Comparison of ENCODE assay signal across 8 cellular contexts in genomic region chr1:39205102-39205780, GRCh38. TPM values are rescaled to one million over a fixed set of nuclear protein-coding genes. Genes with fewer than 3 reads are reported as not detected.
A peak's percentile ranks its signal among the peaks of the same experiment; 100 is the strongest.
DNase-seq lines count a peak whose midpoint lies in the region; ATAC-seq and TF ChIP-seq lines count a peak whose summit lies in the region.

No MANE protein-coding gene starts in this region.

- peaks cover 5% of the 10 kb centered on the region for H3K27me3 Mint-ChIP-seq in GM23338 (ENCODE audit: insufficient read depth, low read depth, poor library complexity)

- TF ChIP-seq CTCF in GM23338 (conservative IDR thresholded peaks at IDR 0.05; ENCODE audit: low read depth in 2 of 2): no peak

- peak overlapping the region; percentile 14; the same call in 1 of the 3 replicates for H3K4me3 Mint-ChIP-seq in GM23338

- H3K36me3 ChIP-seq in GM23338 (ENCODE audit: insufficient read depth): no peaks in the 10 kb centered on the region
- no peaks in the 10 kb centered on the region for H3K36me3 ChIP-seq in skeletal muscle tissue (ENCODE audit: control insufficient read depth in 3 of 3, insufficient read depth in 3 of 3, low read length in 3 of 3)

- no peaks in the 10 kb centered on the region; the same call in 2 of the 3 replicates for H3K36me3 Mint-ChIP-seq in GM23338 (ENCODE audit: low read depth)

- H2AFZ ChIP-seq in GM23338: no peak overlapping the region

- H3K4me3 ChIP-seq in GM23338 (peak overlapping the region; percentile 10; the same call in 1 of the 2 replicates), skeletal muscle tissue (ENCODE audit: low read length in 3 of 3) (peak overlapping the region; percentile 42 to 66 (median 57))

- peaks cover 14% of the 10 kb centered on the region for H4K20me1 ChIP-seq in GM23338 (replicated peaks; ENCODE audit: insufficient read depth)

- H3K9me3 Mint-ChIP-seq in GM23338: no peaks in the 10 kb centered on the region

- H3K27ac ChIP-seq in GM23338 (ENCODE audit: low read depth) (peak overlapping the region; percentile 85), skeletal muscle tissue (ENCODE audit: low read depth, low read length) (peak overlapping the region; percentile 86)

- H3K27me3 ChIP-seq in GM23338 (ENCODE audit: insufficient read depth) (no peaks in the 10 kb centered on the region), skeletal muscle tissue (ENCODE audit: control insufficient read depth in 3 of 3, insufficient read depth in 3 of 3, low read length in 3 of 3) (no peaks in the 10 kb centered on the region)

- H3F3A ChIP-seq in GM23338 (replicated peaks; ENCODE audit: low read depth): peaks cover 3% of the 10 kb centered on the region; the same call in 1 of the 2 replicates

- H3K4me1 Mint-ChIP-seq in GM23338: peaks cover 32% of the 10 kb centered on the region

- peak overlapping the region; percentile 47; the same call in 1 of the 2 replicates for H3K27ac Mint-ChIP-seq in GM23338

- DNase-seq in GM23338 (ENCODE audit: low spot score) (no peak), SKM-1 treated with dmso at 0.1 percent for 144 hours (lab: John Stamatoyannopoulos, UW; ENCODE audit: unreplicated experiment) (peak; percentile 90), amniotic stem cell (lab: John Stamatoyannopoulos, UW) (peak; percentile 30), hepatic stellate cell (ENCODE audit: low spot score) (peak; percentile 45), mesenteric fat pad (ENCODE audit: low spot score) (no peak), NCI-H187 (lab: John Stamatoyannopoulos, UW) (no peak)

- H3K9ac ChIP-seq in skeletal muscle tissue (ENCODE audit: low read depth in 1 of 3, low read length in 3 of 3): peak overlapping the region; percentile 63 to 71 (median 66)

- peak; percentile 53 for ATAC-seq in GM23338
- ATAC-seq in HG03280 (IDR thresholded peaks at IDR 0.05; ENCODE audit: unreplicated experiment): no peak

- peaks cover 100% of the 10 kb centered on the region for H3K79me2 ChIP-seq in GM23338 (replicated peaks; ENCODE audit: insufficient read depth)

- no peaks in the 10 kb centered on the region for H3K9me3 ChIP-seq in skeletal muscle tissue (ENCODE audit: control insufficient read depth in 3 of 3, low read length in 3 of 3)

- H3K4me1 ChIP-seq in GM23338 (ENCODE audit: insufficient read depth) (peaks cover 27% of the 10 kb centered on the region), skeletal muscle tissue (ENCODE audit: control insufficient read depth in 3 of 3, insufficient read depth in 3 of 3, low read length in 3 of 3) (peaks cover 14 to 22% (median 19%) of the 10 kb centered on the region in 3 donors)

- no peaks in the 10 kb centered on the region for H3K9me2 ChIP-seq in GM23338 (ENCODE audit: insufficient read depth)

- peak overlapping the region; percentile 63 for H3K4me2 ChIP-seq in GM23338

TF ChIP-seq in GM23338, 12 proteins besides CTCF, POLR2A, EP300 and RAD21 (continues in another document):
- TF ChIP-seq CREB1 (CRISPR knock-in tag; IDR thresholded peaks at IDR 0.05; ENCODE audit: low read depth): no peak
- no peak for TF ChIP-seq ZNF462 (CRISPR knock-in tag; IDR thresholded peaks at IDR 0.05)
- TF ChIP-seq ZNF331 (CRISPR knock-in tag; IDR thresholded peaks at IDR 0.05; ENCODE audit: low read depth): no peak
- TF ChIP-seq NANOG (IDR thresholded peaks at IDR 0.05; ENCODE audit: borderline replicate concordance): no peak
- no peak for TF ChIP-seq ETS1 (IDR thresholded peaks at IDR 0.05)
- TF ChIP-seq ZNF114 (CRISPR knock-in tag; IDR thresholded peaks at IDR 0.05): no peak
- TF ChIP-seq REST (IDR thresholded peaks at IDR 0.05; ENCODE audit: unreplicated experiment): no peak

RNA-seq across cellular contexts. Expression of gene MACF1, which starts 0.7 kb away (rescaled TPM):
- total RNA-seq in GM23338 (2014; rRNA removed; shearing (Covaris generic)): 317 and 399 TPM in 2 replicates
- polyA plus RNA-seq in GM23338 (2016; fragmentation: Nextera tagmentation; extraction: Ambion mirVana): 87.3 and 104 TPM in 2 replicates
- total RNA-seq in skeletal muscle tissue (226 TPM), mesenteric fat pad (386 TPM)

Comparison
In these comparisons a context has a peak if more than half of its experiments do, and no peak if none do; other contexts are left out.
1. DNase-seq: peak in SKM-1 treated with dmso at 0.1 percent for 144 hours (single experiment), amniotic stem cell (single experiment) and hepatic stellate cell (single experiment); none in GM23338 (single experiment), mesenteric fat pad (single experiment) and NCI-H187 (0 of 2).